In the genomic region with DNA sequence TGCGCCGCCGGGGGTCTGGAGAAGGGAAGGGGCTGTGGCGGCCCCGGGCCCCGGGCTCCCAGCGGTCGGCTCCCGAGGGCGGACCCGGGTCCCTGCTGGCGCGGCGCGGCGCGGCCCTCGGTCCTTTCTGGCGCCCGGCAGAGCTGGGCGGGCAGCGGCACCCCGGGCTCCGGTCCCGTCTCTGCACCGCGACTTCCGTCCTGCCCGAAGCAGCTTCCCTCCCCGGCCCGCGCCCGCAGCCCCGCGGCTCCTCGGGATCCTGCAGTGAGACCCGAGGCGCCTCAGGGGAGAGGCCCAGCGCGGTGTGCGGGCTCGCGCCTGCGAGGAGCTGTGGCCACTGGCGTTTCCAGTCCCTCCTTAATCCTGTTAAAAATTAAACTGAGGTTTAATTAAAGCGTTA, we compare ENCODE assay signal across 8 cellular contexts. TPM values are rescaled to one million over a fixed set of nuclear protein-coding genes. Genes with fewer than 3 reads are reported as not detected.
DNase-seq lines count a peak whose midpoint lies in the region; ATAC-seq and TF ChIP-seq lines count a peak whose summit lies in the region.
"Not testable (repeated sequence)": the region's sequence is repeated elsewhere in the genome, so short reads cannot be mapped to it uniquely, and the experiment has no call there.

No MANE protein-coding gene starts in this region.

- not testable (repeated sequence) for H3K4me3 ChIP-seq in lower lobe of right lung; aorta (ENCODE audit: low read length in 2 of 2)

- WGBS in aorta, 2 donors = no CpG with 5 or more reads among the region's 46 CpGs

- H3K9me3 Mint-ChIP-seq in activated naive CD8-positive, alpha-beta T cell treated with anti-CD3 and anti-CD28 coated beads, Interleukin-2, amount 10 ng/mL, durations not matched to agents 7 days and 5 days = peaks cover 13% of the 10 kb centered on the region

- not testable (repeated sequence) for H3K27me3 Mint-ChIP-seq in activated naive CD8-positive, alpha-beta T cell treated with anti-CD3 and anti-CD28 coated beads, Interleukin-2, amount 10 ng/mL, durations not matched to agents 7 days and 5 days

- POLR2A ChIA-PET in activated naive CD8-positive, alpha-beta T cell treated with anti-CD3 and anti-CD28 coated beads, Interleukin-2, amount 10 ng/mL, durations not matched to agents 7 days and 5 days (lab: Charles Lee) = not testable (repeated sequence)

- H3K4me1 Mint-ChIP-seq in activated naive CD8-positive, alpha-beta T cell treated with anti-CD3 and anti-CD28 coated beads, Interleukin-2, amount 10 ng/mL, durations not matched to agents 7 days and 5 days = not testable (repeated sequence)

- intact Hi-C loops in lower lobe of right lung (cut with DNase I); aorta (cut with DNase I): not testable (repeated sequence)

- H3K27ac ChIP-seq in lower lobe of right lung; aorta (ENCODE audit: low read depth in 1 of 2, low read length in 2 of 2): not testable (repeated sequence)

- not testable (repeated sequence) for H3K27me3 ChIP-seq in lower lobe of right lung (ENCODE audit: low read depth); aorta (ENCODE audit: control insufficient read depth in 1 of 2, insufficient read depth in 2 of 2, low read length in 1 of 2)

- peaks cover 23% of the 10 kb centered on the region for H3K36me3 Mint-ChIP-seq in activated naive CD8-positive, alpha-beta T cell treated with anti-CD3 and anti-CD28 coated beads, Interleukin-2, amount 10 ng/mL, durations not matched to agents 7 days and 5 days

- ATAC-seq in GM18868 (IDR thresholded peaks at IDR 0.05; ENCODE audit: unreplicated experiment) = peak; percentile 53
- peak; percentile 50 for ATAC-seq in GM21360 (IDR thresholded peaks at IDR 0.05; ENCODE audit: unreplicated experiment)
- ATAC-seq in HG02623 (IDR thresholded peaks at IDR 0.05; ENCODE audit: unreplicated experiment) = peak; percentile 48
- ATAC-seq in HG03095 (IDR thresholded peaks at IDR 0.05; ENCODE audit: unreplicated experiment) = peak; percentile 44
- ATAC-seq in HG03571 (IDR thresholded peaks at IDR 0.05; ENCODE audit: unreplicated experiment) = peak; percentile 58
- ATAC-seq in activated naive CD8-positive, alpha-beta T cell treated with anti-CD3 and anti-CD28 coated beads, Interleukin-2, amount 10 ng/mL, durations not matched to agents 7 days and 5 days (ENCODE audit: low read depth) = peak; percentile 78
- peak; percentile 86 to 90 for ATAC-seq in lower lobe of right lung
- peak; percentile 83 for ATAC-seq in aorta (ENCODE audit: low FRiP score)

- not testable (repeated sequence) for H3K27ac Mint-ChIP-seq in activated naive CD8-positive, alpha-beta T cell treated with anti-CD3 and anti-CD28 coated beads, Interleukin-2, amount 10 ng/mL, durations not matched to agents 7 days and 5 days

- not testable (repeated sequence) for TF ChIP-seq CTCF in lower lobe of right lung (IDR thresholded peaks at IDR 0.05)

- peaks cover 16% of the 10 kb centered on the region for H3K9me3 ChIP-seq in lower lobe of right lung
- not testable (repeated sequence) for H3K9me3 ChIP-seq in aorta (ENCODE audit: control insufficient read depth, low read length)

- not testable (repeated sequence) for H3K36me3 ChIP-seq in lower lobe of right lung; aorta (ENCODE audit: control insufficient read depth in 1 of 2, insufficient read depth in 2 of 2, low read length in 1 of 2)

- not testable (repeated sequence) for H3K4me1 ChIP-seq in lower lobe of right lung; aorta (ENCODE audit: control insufficient read depth in 1 of 2, insufficient read depth in 2 of 2, low read length in 2 of 2)

- not testable (repeated sequence) for H3K4me3 Mint-ChIP-seq in activated naive CD8-positive, alpha-beta T cell treated with anti-CD3 and anti-CD28 coated beads, Interleukin-2, amount 10 ng/mL, durations not matched to agents 7 days and 5 days

- DNase-seq in activated naive CD8-positive, alpha-beta T cell treated with anti-CD3 and anti-CD28 coated beads, Interleukin-2, amount 10 ng/mL, durations not matched to agents 7 days and 5 days; lower lobe of right lung; aorta: not testable (repeated sequence)

RNA-seq across cellular contexts. Expression of a gene that starts 22.4 kb away (rescaled TPM):
- total RNA-seq in activated naive CD8-positive, alpha-beta T cell treated with anti-CD3 and anti-CD28 coated beads, Interleukin-2, amount 10 ng/mL, durations not matched to agents 7 days and 5 days = 10 to 100 TPM; 12.8 to 14.1 TPM
- total RNA-seq in lower lobe of right lung (9.0 TPM), aorta (1 to 10 TPM; 6.0 to 8.4 TPM)
- 1 to 10 TPM; 2.4 to 2.5 TPM for polyA plus RNA-seq in aorta

RNA-seq across cellular contexts. Expression of a gene that starts 45.2 kb away (rescaled TPM):
- 10 to 100 TPM; 28.6 to 29.0 TPM for total RNA-seq in activated naive CD8-positive, alpha-beta T cell treated with anti-CD3 and anti-CD28 coated beads, Interleukin-2, amount 10 ng/mL, durations not matched to agents 7 days and 5 days
- total RNA-seq in lower lobe of right lung (29.1 TPM), aorta (10 to 100 TPM; 22.9 to 39.7 TPM)
- polyA plus RNA-seq in aorta = 1 to 10 TPM in 1 of 2 donors, under 1 TPM in 1; 0.77 to 5.0 TPM

RNA-seq across cellular contexts. Expression of a gene that starts 48.0 kb away (rescaled TPM):
- total RNA-seq in activated naive CD8-positive, alpha-beta T cell treated with anti-CD3 and anti-CD28 coated beads, Interleukin-2, amount 10 ng/mL, durations not matched to agents 7 days and 5 days = 1 to 10 TPM; 1.5 to 1.6 TPM
- 3.2 TPM for total RNA-seq in lower lobe of right lung
- 1 to 10 TPM; 2.9 to 4.1 TPM for total RNA-seq in aorta
- under 1 TPM; 0.88 to 0.90 TPM for polyA plus RNA-seq in aorta
